Comparison of ENCODE assay signal across 1 cellular context in the genomic region with DNA sequence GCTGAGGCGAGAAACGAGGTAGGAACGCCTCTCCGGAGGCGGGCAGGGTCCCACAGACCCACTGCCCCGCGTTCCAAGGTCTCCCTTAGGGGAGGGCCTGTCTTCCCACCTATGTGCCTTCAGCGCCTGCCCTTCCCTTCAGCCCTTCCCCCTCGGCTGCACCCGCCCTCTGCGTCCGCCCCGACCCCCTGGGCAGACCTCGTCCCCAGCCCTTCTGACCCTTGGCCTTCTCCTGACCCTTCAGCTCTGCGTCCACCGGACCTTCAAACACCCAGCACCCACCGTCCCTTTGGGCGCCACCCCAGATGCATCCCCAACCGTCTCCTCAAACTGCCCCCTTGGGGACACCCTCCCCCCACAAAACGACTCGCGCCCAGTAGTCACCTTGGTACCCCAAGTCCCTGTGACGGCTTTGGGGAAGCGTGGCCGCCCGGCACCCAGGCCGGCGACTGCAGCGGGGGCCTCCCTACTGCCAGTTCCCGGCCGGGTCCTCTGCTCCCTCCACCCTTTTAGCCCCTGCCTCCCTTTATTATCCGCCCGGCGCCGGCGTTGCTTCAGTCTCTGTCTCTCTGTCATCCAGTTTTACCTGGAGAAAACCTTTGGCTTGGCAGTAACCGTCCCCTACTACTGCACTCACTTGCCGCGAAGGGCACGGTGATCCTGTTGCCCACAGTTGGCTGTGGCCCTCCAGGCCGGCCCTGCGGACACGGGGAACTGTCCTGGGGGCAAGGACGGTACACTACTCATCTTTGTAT.
TF ChIP-seq lines count a peak whose summit lies in the region.

No MANE protein-coding gene starts in this region.

TF ChIP-seq in HEK293, 187 proteins besides CTCF, POLR2A, EP300 and RAD21 (continued from another document and continues in another):
- TF ChIP-seq ZNF610 (tag by site-specific recombination; IDR thresholded peaks at IDR 0.05; ENCODE audit: borderline replicate concordance), result no peak
- TF ChIP-seq ZNF747 (tag by site-specific recombination; IDR thresholded peaks at IDR 0.05), result no peak
- TF ChIP-seq ZNF354C (tag by site-specific recombination; IDR thresholded peaks at IDR 0.05; ENCODE audit: borderline replicate concordance, low read depth), result no peak
- TF ChIP-seq SP3 (tag by site-specific recombination; IDR thresholded peaks at IDR 0.05), result peak; percentile 80
- no peak for TF ChIP-seq ZNF184 (tag by site-specific recombination; IDR thresholded peaks at IDR 0.05)
- TF ChIP-seq, protein P1, sequence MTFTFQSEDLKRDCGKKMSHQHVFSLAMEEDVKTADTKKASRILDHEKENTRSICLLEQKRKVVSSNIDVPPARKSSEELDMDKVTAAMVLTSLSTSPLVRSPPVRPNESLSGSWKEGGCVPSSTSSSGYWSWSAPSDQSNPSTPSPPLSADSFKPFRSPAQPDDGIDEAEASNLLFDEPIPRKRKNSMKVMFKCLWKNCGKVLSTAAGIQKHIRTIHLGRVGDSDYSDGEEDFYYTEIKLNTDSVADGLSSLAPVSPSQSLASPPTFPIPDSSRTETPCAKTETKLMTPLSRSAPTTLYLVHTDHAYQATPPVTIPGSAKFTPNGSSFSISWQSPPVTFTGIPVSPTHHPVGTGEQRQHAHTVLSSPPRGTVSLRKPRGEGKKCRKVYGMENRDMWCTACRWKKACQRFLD (tag by site-specific recombination; IDR thresholded peaks at IDR 0.05), result no peak
- 0 out of 2 replicates have a peak, but pooled peaks have one; percentile 19 for TF ChIP-seq ZNF76 (tag by site-specific recombination; IDR thresholded peaks at IDR 0.05; ENCODE audit: borderline replicate concordance, low read depth)
- 0 out of 2 replicates have a peak, but pooled peaks have one; percentile 18 for TF ChIP-seq ZFP41 (tag by site-specific recombination; IDR thresholded peaks at IDR 0.05; ENCODE audit: borderline replicate concordance)
- TF ChIP-seq ZNF324 (tag by site-specific recombination; IDR thresholded peaks at IDR 0.05), result no peak
- TF ChIP-seq, protein P2, sequence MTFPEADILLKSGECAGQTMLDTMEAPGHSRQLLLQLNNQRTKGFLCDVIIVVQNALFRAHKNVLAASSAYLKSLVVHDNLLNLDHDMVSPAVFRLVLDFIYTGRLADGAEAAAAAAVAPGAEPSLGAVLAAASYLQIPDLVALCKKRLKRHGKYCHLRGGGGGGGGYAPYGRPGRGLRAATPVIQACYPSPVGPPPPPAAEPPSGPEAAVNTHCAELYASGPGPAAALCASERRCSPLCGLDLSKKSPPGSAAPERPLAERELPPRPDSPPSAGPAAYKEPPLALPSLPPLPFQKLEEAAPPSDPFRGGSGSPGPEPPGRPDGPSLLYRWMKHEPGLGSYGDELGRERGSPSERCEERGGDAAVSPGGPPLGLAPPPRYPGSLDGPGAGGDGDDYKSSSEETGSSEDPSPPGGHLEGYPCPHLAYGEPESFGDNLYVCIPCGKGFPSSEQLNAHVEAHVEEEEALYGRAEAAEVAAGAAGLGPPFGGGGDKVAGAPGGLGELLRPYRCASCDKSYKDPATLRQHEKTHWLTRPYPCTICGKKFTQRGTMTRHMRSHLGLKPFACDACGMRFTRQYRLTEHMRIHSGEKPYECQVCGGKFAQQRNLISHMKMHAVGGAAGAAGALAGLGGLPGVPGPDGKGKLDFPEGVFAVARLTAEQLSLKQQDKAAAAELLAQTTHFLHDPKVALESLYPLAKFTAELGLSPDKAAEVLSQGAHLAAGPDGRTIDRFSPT (tag by site-specific recombination; IDR thresholded peaks at IDR 0.05), result no peak
- no peak for TF ChIP-seq ZNF423 (tag by site-specific recombination; IDR thresholded peaks at IDR 0.05)
- no peak for TF ChIP-seq ZNF138 (tag by site-specific recombination; IDR thresholded peaks at IDR 0.05; ENCODE audit: borderline replicate concordance)
- TF ChIP-seq ZNF433 (tag by site-specific recombination; IDR thresholded peaks at IDR 0.05; ENCODE audit: low read depth), result no peak
- TF ChIP-seq ZNF843 (tag by site-specific recombination; IDR thresholded peaks at IDR 0.05), result no peak
- no peak for TF ChIP-seq ZBTB8A (tag by site-specific recombination; IDR thresholded peaks at IDR 0.05)
- TF ChIP-seq ZBTB21 (tag by site-specific recombination; IDR thresholded peaks at IDR 0.05), result no peak
- TF ChIP-seq ZNF24 (tag by site-specific recombination; IDR thresholded peaks at IDR 0.05), result no peak
- TF ChIP-seq, protein P3, sequence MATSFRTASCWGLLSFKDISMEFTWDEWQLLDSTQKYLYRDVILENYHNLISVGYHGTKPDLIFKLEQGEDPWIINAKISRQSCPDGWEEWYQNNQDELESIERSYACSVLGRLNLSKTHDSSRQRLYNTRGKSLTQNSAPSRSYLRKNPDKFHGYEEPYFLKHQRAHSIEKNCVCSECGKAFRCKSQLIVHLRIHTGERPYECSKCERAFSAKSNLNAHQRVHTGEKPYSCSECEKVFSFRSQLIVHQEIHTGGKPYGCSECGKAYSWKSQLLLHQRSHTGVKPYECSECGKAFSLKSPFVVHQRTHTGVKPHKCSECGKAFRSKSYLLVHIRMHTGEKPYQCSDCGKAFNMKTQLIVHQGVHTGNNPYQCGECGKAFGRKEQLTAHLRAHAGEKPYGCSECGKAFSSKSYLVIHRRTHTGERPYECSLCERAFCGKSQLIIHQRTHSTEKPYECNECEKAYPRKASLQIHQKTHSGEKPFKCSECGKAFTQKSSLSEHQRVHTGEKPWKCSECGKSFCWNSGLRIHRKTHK (tag by site-specific recombination; IDR thresholded peaks at IDR 0.05), result no peak
- no peak for TF ChIP-seq ZNF600 (tag by site-specific recombination; IDR thresholded peaks at IDR 0.05)
- TF ChIP-seq KLF10 (tag by site-specific recombination; IDR thresholded peaks at IDR 0.05), result no peak
- peak; percentile 95 for TF ChIP-seq ZNF335 (tag by site-specific recombination; conservative IDR thresholded peaks at IDR 0.05)
- no peak for TF ChIP-seq ZNF292 (tag by site-specific recombination; IDR thresholded peaks at IDR 0.05; ENCODE audit: borderline replicate concordance, low read depth)
- TF ChIP-seq, protein P4, sequence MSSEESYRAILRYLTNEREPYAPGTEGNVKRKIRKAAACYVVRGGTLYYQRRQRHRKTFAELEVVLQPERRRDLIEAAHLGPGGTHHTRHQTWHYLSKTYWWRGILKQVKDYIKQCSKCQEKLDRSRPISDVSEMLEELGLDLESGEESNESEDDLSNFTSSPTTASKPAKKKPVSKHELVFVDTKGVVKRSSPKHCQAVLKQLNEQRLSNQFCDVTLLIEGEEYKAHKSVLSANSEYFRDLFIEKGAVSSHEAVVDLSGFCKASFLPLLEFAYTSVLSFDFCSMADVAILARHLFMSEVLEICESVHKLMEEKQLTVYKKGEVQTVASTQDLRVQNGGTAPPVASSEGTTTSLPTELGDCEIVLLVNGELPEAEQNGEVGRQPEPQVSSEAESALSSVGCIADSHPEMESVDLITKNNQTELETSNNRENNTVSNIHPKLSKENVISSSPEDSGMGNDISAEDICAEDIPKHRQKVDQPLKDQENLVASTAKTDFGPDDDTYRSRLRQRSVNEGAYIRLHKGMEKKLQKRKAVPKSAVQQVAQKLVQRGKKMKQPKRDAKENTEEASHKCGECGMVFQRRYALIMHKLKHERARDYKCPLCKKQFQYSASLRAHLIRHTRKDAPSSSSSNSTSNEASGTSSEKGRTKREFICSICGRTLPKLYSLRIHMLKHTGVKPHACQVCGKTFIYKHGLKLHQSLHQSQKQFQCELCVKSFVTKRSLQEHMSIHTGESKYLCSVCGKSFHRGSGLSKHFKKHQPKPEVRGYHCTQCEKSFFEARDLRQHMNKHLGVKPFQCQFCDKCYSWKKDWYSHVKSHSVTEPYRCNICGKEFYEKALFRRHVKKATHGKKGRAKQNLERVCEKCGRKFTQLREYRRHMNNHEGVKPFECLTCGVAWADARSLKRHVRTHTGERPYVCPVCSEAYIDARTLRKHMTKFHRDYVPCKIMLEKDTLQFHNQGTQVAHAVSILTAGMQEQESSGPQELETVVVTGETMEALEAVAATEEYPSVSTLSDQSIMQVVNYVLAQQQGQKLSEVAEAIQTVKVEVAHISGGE (tag by site-specific recombination; conservative IDR thresholded peaks at IDR 0.05; ENCODE audit: low read depth), result 0 out of 2 replicates have a peak, but pooled peaks have one; percentile 4
- 0 out of 2 replicates have a peak, but pooled peaks have one; percentile 41 for TF ChIP-seq GLI4 (tag by site-specific recombination; IDR thresholded peaks at IDR 0.05)
- 0 out of 2 replicates have a peak, but pooled peaks have one; percentile 19 for TF ChIP-seq ZNF202 (tag by site-specific recombination; IDR thresholded peaks at IDR 0.05; ENCODE audit: borderline replicate concordance)
- TF ChIP-seq, protein P5, sequence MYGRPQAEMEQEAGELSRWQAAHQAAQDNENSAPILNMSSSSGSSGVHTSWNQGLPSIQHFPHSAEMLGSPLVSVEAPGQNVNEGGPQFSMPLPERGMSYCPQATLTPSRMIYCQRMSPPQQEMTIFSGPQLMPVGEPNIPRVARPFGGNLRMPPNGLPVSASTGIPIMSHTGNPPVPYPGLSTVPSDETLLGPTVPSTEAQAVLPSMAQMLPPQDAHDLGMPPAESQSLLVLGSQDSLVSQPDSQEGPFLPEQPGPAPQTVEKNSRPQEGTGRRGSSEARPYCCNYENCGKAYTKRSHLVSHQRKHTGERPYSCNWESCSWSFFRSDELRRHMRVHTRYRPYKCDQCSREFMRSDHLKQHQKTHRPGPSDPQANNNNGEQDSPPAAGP (tag by site-specific recombination; IDR thresholded peaks at IDR 0.05), result no peak
- TF ChIP-seq, protein P6, sequence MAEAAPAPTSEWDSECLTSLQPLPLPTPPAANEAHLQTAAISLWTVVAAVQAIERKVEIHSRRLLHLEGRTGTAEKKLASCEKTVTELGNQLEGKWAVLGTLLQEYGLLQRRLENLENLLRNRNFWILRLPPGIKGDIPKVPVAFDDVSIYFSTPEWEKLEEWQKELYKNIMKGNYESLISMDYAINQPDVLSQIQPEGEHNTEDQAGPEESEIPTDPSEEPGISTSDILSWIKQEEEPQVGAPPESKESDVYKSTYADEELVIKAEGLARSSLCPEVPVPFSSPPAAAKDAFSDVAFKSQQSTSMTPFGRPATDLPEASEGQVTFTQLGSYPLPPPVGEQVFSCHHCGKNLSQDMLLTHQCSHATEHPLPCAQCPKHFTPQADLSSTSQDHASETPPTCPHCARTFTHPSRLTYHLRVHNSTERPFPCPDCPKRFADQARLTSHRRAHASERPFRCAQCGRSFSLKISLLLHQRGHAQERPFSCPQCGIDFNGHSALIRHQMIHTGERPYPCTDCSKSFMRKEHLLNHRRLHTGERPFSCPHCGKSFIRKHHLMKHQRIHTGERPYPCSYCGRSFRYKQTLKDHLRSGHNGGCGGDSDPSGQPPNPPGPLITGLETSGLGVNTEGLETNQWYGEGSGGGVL (tag by site-specific recombination; IDR thresholded peaks at IDR 0.05), result peak; percentile 37; the same call in 1 of the 2 replicates
- no peak for TF ChIP-seq ZNF514 (tag by site-specific recombination; IDR thresholded peaks at IDR 0.05)
- TF ChIP-seq SP2 (tag by site-specific recombination; IDR thresholded peaks at IDR 0.05), result peak; percentile 79
- TF ChIP-seq, protein P7, sequence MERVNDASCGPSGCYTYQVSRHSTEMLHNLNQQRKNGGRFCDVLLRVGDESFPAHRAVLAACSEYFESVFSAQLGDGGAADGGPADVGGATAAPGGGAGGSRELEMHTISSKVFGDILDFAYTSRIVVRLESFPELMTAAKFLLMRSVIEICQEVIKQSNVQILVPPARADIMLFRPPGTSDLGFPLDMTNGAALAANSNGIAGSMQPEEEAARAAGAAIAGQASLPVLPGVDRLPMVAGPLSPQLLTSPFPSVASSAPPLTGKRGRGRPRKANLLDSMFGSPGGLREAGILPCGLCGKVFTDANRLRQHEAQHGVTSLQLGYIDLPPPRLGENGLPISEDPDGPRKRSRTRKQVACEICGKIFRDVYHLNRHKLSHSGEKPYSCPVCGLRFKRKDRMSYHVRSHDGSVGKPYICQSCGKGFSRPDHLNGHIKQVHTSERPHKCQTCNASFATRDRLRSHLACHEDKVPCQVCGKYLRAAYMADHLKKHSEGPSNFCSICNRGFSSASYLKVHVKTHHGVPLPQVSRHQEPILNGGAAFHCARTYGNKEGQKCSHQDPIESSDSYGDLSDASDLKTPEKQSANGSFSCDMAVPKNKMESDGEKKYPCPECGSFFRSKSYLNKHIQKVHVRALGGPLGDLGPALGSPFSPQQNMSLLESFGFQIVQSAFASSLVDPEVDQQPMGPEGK (tag by site-specific recombination; IDR thresholded peaks at IDR 0.05), result peak; percentile 48; the same call in 1 of the 2 replicates
- TF ChIP-seq ZXDB (tag by site-specific recombination; IDR thresholded peaks at IDR 0.05), result no peak
- TF ChIP-seq, protein P8, sequence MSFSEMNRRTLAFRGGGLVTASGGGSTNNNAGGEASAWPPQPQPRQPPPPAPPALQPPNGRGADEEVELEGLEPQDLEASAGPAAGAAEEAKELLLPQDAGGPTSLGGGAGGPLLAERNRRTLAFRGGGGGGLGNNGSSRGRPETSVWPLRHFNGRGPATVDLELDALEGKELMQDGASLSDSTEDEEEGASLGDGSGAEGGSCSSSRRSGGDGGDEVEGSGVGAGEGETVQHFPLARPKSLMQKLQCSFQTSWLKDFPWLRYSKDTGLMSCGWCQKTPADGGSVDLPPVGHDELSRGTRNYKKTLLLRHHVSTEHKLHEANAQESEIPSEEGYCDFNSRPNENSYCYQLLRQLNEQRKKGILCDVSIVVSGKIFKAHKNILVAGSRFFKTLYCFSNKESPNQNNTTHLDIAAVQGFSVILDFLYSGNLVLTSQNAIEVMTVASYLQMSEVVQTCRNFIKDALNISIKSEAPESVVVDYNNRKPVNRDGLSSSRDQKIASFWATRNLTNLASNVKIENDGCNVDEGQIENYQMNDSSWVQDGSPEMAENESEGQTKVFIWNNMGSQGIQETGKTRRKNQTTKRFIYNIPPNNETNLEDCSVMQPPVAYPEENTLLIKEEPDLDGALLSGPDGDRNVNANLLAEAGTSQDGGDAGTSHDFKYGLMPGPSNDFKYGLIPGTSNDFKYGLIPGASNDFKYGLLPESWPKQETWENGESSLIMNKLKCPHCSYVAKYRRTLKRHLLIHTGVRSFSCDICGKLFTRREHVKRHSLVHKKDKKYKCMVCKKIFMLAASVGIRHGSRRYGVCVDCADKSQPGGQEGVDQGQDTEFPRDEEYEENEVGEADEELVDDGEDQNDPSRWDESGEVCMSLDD (tag by site-specific recombination; IDR thresholded peaks at IDR 0.05), result peak; percentile 87
- TF ChIP-seq ZNF132 (tag by site-specific recombination; IDR thresholded peaks at IDR 0.05; ENCODE audit: borderline replicate concordance), result no peak
- TF ChIP-seq ZNF341 (tag by site-specific recombination; IDR thresholded peaks at IDR 0.05; ENCODE audit: low read depth), result peak; percentile 91
- TF ChIP-seq, protein P9, sequence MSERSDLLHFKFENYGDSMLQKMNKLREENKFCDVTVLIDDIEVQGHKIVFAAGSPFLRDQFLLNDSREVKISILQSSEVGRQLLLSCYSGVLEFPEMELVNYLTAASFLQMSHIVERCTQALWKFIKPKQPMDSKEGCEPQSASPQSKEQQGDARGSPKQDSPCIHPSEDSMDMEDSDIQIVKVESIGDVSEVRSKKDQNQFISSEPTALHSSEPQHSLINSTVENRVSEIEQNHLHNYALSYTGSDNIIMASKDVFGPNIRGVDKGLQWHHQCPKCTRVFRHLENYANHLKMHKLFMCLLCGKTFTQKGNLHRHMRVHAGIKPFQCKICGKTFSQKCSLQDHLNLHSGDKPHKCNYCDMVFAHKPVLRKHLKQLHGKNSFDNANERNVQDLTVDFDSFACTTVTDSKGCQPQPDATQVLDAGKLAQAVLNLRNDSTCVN (tag by site-specific recombination; optimal IDR thresholded peaks at IDR 0.05), result no peak
- peak; percentile 1; the same call in 1 of the 2 replicates for TF ChIP-seq ZBTB48 (tag by site-specific recombination; IDR thresholded peaks at IDR 0.05)
